ENCODE assay signal across 2 cellular contexts in genomic region chr10:131770946-131771633, GRCh38.
TF ChIP-seq lines count a peak whose summit lies in the region.

No MANE protein-coding gene starts in this region.

TF ChIP-seq in GM23338, 12 proteins besides CTCF, POLR2A, EP300 and RAD21 (continued from another document):
- no peak for TF ChIP-seq ZNF462 (CRISPR knock-in tag; IDR thresholded peaks at IDR 0.05)
- no peak for TF ChIP-seq ETS1 (IDR thresholded peaks at IDR 0.05)
- no peak for TF ChIP-seq NANOG (IDR thresholded peaks at IDR 0.05; ENCODE audit: borderline replicate concordance)
- TF ChIP-seq REST (IDR thresholded peaks at IDR 0.05; ENCODE audit: unreplicated experiment) = no peak
- TF ChIP-seq CREB1 (CRISPR knock-in tag; IDR thresholded peaks at IDR 0.05; ENCODE audit: low read depth) = no peak
- no peak for TF ChIP-seq EZH2phosphoT487 (IDR thresholded peaks at IDR 0.05; ENCODE audit: unreplicated experiment)
- TF ChIP-seq EZH2 (IDR thresholded peaks at IDR 0.05; ENCODE audit: low read depth, unreplicated experiment) = no peak
- TF ChIP-seq STAT1 (IDR thresholded peaks at IDR 0.05; ENCODE audit: unreplicated experiment) = no peak
- no peak for TF ChIP-seq POLR2AphosphoS5 (IDR thresholded peaks at IDR 0.05; ENCODE audit: low read depth)
- no peak for TF ChIP-seq ZNF331 (CRISPR knock-in tag; IDR thresholded peaks at IDR 0.05; ENCODE audit: low read depth)

TF ChIP-seq in H1, 55 proteins besides CTCF, POLR2A, EP300 and RAD21 (continued from another document):
- TF ChIP-seq CHD7 (IDR thresholded peaks at IDR 0.05; ENCODE audit: insufficient replicate concordance, low read length) (no peak), POU5F1 (IDR thresholded peaks at IDR 0.05; ENCODE audit: low read depth, low read length) (no peak), YY1 (IDR thresholded peaks at IDR 0.05; ENCODE audit: low read depth, low read length) (no peak), HDAC2 (IDR thresholded peaks at IDR 0.05; ENCODE audit: borderline replicate concordance in 1 of 2, low read depth in 2 of 2, low read length in 2 of 2) (no peak), SP1 (IDR thresholded peaks at IDR 0.05; ENCODE audit: low read depth, low read length) (no peak), GTF2F1 (IDR thresholded peaks at IDR 0.05; ENCODE audit: borderline replicate concordance, low read depth, low read length) (no peak), MAFK (IDR thresholded peaks at IDR 0.05; ENCODE audit: low read depth, low read length) (no peak), GABPA (IDR thresholded peaks at IDR 0.05; ENCODE audit: borderline replicate concordance, insufficient read depth, low read length) (no peak), CREB1 (IDR thresholded peaks at IDR 0.05) (no peak), CTBP2 (IDR thresholded peaks at IDR 0.05; ENCODE audit: borderline replicate concordance, insufficient read depth, insufficient read length, low read length) (no peak), SIN3A (conservative IDR thresholded peaks at IDR 0.05 in 1 of 2, IDR thresholded peaks at IDR 0.05 in 1 of 2; ENCODE audit: low read depth in 1 of 2, low read length in 2 of 2) (no peak), SP2 (IDR thresholded peaks at IDR 0.05; ENCODE audit: low read length) (no peak), CHD2 (IDR thresholded peaks at IDR 0.05; ENCODE audit: low read length) (no peak), SP4 (IDR thresholded peaks at IDR 0.05; ENCODE audit: low read length) (no peak)
